Comparison of ENCODE assay signal across 1 cellular context in genomic region chr19:50794074-50794777, GRCh38.
A peak's percentile ranks its signal among the peaks of the same experiment; 100 is the strongest.
TF ChIP-seq lines count a peak whose summit lies in the region.

No MANE protein-coding gene starts in this region.

TF ChIP-seq in K562, 482 proteins besides CTCF, POLR2A, EP300 and RAD21 (continued from another document and continues in another):
- TF ChIP-seq, protein P1, sequence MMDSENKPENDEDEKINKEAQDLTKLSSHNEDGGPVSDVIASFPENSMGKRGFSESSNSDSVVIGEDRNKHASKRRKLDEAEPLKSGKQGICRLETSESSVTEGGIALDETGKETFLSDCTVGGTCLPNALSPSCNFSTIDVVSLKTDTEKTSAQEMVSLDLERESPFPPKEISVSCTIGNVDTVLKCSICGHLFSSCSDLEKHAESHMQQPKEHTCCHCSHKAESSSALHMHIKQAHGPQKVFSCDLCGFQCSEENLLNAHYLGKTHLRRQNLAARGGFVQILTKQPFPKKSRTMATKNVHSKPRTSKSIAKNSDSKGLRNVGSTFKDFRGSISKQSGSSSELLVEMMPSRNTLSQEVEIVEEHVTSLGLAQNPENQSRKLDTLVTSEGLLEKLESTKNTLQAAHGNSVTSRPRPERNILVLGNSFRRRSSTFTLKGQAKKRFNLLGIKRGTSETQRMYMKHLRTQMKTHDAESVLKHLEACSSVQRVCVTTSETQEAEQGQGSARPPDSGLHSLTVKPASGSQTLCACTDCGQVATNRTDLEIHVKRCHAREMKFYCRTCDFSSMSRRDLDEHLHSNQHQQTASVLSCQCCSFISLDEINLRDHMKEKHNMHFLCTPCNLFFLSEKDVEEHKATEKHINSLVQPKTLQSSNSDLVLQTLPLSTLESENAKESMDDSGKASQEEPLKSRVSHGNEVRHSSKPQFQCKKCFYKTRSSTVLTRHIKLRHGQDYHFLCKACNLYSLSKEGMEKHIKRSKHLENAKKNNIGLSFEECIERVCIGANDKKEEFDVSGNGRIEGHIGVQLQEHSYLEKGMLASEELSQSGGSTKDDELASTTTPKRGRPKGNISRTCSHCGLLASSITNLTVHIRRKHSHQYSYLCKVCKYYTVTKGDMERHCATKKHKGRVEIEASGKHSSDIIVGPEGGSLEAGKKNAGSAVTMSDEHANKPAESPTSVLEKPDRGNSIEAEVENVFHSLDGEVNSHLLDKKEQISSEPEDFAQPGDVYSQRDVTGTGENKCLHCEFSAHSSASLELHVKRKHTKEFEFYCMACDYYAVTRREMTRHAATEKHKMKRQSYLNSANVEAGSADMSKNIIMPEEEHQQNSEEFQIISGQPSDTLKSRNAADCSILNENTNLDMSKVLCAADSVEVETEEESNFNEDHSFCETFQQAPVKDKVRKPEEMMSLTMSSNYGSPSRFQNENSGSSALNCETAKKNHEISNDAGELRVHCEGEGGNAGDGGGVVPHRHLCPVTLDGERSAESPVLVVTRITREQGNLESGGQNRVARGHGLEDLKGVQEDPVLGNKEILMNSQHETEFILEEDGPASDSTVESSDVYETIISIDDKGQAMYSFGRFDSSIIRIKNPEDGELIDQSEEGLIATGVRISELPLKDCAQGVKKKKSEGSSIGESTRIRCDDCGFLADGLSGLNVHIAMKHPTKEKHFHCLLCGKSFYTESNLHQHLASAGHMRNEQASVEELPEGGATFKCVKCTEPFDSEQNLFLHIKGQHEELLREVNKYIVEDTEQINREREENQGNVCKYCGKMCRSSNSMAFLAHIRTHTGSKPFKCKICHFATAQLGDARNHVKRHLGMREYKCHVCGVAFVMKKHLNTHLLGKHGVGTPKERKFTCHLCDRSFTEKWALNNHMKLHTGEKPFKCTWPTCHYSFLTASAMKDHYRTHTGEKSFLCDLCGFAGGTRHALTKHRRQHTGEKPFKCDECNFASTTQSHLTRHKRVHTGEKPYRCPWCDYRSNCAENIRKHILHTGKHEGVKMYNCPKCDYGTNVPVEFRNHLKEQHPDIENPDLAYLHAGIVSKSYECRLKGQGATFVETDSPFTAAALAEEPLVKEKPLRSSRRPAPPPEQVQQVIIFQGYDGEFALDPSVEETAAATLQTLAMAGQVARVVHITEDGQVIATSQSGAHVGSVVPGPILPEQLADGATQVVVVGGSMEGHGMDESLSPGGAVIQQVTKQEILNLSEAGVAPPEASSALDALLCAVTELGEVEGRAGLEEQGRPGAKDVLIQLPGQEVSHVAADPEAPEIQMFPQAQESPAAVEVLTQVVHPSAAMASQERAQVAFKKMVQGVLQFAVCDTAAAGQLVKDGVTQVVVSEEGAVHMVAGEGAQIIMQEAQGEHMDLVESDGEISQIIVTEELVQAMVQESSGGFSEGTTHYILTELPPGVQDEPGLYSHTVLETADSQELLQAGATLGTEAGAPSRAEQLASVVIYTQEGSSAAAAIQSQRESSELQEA (IDR thresholded peaks at IDR 0.05; ENCODE audit: low read depth) = no peak
- TF ChIP-seq ELK1 (CRISPR knock-in tag; IDR thresholded peaks at IDR 0.05) = no peak
- TF ChIP-seq ZEB2 (IDR thresholded peaks at IDR 0.05) = 0 out of 2 replicates have a peak, but pooled peaks have one; percentile 28
- TF ChIP-seq TARDBP (IDR thresholded peaks at IDR 0.05) = 0 out of 2 replicates have a peak, but pooled peaks have one; percentile 15
- peak; percentile 17 for TF ChIP-seq KDM5B (IDR thresholded peaks at IDR 0.05; ENCODE audit: insufficient replicate concordance, low read depth, low read length)
- TF ChIP-seq E2F5 (CRISPR knock-in tag; IDR thresholded peaks at IDR 0.05) = no peak
- TF ChIP-seq, protein P2, sequence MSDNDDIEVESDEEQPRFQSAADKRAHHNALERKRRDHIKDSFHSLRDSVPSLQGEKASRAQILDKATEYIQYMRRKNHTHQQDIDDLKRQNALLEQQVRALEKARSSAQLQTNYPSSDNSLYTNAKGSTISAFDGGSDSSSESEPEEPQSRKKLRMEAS (CRISPR knock-in tag; IDR thresholded peaks at IDR 0.05) = peak; percentile 64
- peak; percentile 68 to 75 for TF ChIP-seq NRF1 (conservative IDR thresholded peaks at IDR 0.05 in 1 of 2, IDR thresholded peaks at IDR 0.05 in 1 of 2)
- 0 out of 2 replicates have a peak, but pooled peaks have one; percentile 11 for TF ChIP-seq HEY1 (CRISPR knock-in tag; IDR thresholded peaks at IDR 0.05; ENCODE audit: borderline replicate concordance)
- TF ChIP-seq PHF20 (IDR thresholded peaks at IDR 0.05; ENCODE audit: partially characterized antibody) = peak; percentile 13
- peak; percentile 10 for TF ChIP-seq POLR2B (IDR thresholded peaks at IDR 0.05; ENCODE audit: low read depth, partially characterized antibody)
- no peak for TF ChIP-seq SMAD2 (IDR thresholded peaks at IDR 0.05; ENCODE audit: low read depth, low read length)
- TF ChIP-seq CCAR2 (IDR thresholded peaks at IDR 0.05; ENCODE audit: low read depth, low read length) = no peak
- TF ChIP-seq MYC (IDR thresholded peaks at IDR 0.05; ENCODE audit: low read depth, low read length) = peak; percentile 70
- no peak for TF ChIP-seq MYC (CRISPR knock-in tag; IDR thresholded peaks at IDR 0.05; ENCODE audit: borderline replicate concordance, low read depth)
- peak; percentile 15; the same call in 1 of the 2 replicates for TF ChIP-seq RAD51 (IDR thresholded peaks at IDR 0.05; ENCODE audit: borderline replicate concordance, low read depth)
- TF ChIP-seq PKNOX1 (IDR thresholded peaks at IDR 0.05) = peak; percentile 78
- TF ChIP-seq ZSCAN32 (CRISPR knock-in tag; IDR thresholded peaks at IDR 0.05) = no peak
- TF ChIP-seq GABPB1 (CRISPR knock-in tag; IDR thresholded peaks at IDR 0.05) = peak; percentile 59; the same call in 1 of the 2 replicates
- TF ChIP-seq MTF1 (CRISPR knock-in tag; IDR thresholded peaks at IDR 0.05; ENCODE audit: borderline replicate concordance) = no peak
- TF ChIP-seq ZNF707 (CRISPR knock-in tag; conservative IDR thresholded peaks at IDR 0.05) = no peak
- TF ChIP-seq SNRNP70 (optimal IDR thresholded peaks at IDR 0.05; ENCODE audit: low read depth, low read length) = peak; percentile 79
- TF ChIP-seq ZFP36 (IDR thresholded peaks at IDR 0.05; ENCODE audit: low read depth, low read length, partially characterized antibody) = peak; percentile 6
- peak; percentile 59 for TF ChIP-seq ELF1 (tag; IDR thresholded peaks at IDR 0.05)
- TF ChIP-seq FOXJ3 (CRISPR knock-in tag; IDR thresholded peaks at IDR 0.05) = no peak
- TF ChIP-seq MEF2A (IDR thresholded peaks at IDR 0.05; ENCODE audit: control insufficient read depth, low read depth, low read length) = no peak
- no peak for TF ChIP-seq SMARCE1 (IDR thresholded peaks at IDR 0.05)
- no peak for TF ChIP-seq TFE3 (CRISPR knock-in tag; IDR thresholded peaks at IDR 0.05)
- TF ChIP-seq RB1 (IDR thresholded peaks at IDR 0.05; ENCODE audit: low read depth) = peak; percentile 70; the same call in 1 of the 2 replicates
- TF ChIP-seq, protein P3, sequence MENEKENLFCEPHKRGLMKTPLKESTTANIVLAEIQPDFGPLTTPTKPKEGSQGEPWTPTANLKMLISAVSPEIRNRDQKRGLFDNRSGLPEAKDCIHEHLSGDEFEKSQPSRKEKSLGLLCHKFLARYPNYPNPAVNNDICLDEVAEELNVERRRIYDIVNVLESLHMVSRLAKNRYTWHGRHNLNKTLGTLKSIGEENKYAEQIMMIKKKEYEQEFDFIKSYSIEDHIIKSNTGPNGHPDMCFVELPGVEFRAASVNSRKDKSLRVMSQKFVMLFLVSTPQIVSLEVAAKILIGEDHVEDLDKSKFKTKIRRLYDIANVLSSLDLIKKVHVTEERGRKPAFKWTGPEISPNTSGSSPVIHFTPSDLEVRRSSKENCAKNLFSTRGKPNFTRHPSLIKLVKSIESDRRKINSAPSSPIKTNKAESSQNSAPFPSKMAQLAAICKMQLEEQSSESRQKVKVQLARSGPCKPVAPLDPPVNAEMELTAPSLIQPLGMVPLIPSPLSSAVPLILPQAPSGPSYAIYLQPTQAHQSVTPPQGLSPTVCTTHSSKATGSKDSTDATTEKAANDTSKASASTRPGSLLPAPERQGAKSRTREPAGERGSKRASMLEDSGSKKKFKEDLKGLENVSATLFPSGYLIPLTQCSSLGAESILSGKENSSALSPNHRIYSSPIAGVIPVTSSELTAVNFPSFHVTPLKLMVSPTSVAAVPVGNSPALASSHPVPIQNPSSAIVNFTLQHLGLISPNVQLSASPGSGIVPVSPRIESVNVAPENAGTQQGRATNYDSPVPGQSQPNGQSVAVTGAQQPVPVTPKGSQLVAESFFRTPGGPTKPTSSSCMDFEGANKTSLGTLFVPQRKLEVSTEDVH (IDR thresholded peaks at IDR 0.05; ENCODE audit: low read depth, partially characterized antibody) = peak; percentile 78
- no peak for TF ChIP-seq PHF8 (IDR thresholded peaks at IDR 0.05; ENCODE audit: borderline replicate concordance, low read length)
- TF ChIP-seq SMC3 (conservative IDR thresholded peaks at IDR 0.05; ENCODE audit: insufficient read depth, low read depth, low read length) = peak; percentile 58
- TF ChIP-seq MEIS2 (IDR thresholded peaks at IDR 0.05; ENCODE audit: partially characterized antibody) = peak; percentile 6
- no peak for TF ChIP-seq RFX7 (CRISPR knock-in tag; IDR thresholded peaks at IDR 0.05)
- peak; percentile 17 for TF ChIP-seq EWSR1 (IDR thresholded peaks at IDR 0.05; ENCODE audit: borderline replicate concordance, low read depth, partially characterized antibody)
- TF ChIP-seq HMGN3 (IDR thresholded peaks at IDR 0.05; ENCODE audit: borderline replicate concordance, extremely low read depth, insufficient read length, low read depth, low read length) = peak; percentile 70
- TF ChIP-seq, protein P4, sequence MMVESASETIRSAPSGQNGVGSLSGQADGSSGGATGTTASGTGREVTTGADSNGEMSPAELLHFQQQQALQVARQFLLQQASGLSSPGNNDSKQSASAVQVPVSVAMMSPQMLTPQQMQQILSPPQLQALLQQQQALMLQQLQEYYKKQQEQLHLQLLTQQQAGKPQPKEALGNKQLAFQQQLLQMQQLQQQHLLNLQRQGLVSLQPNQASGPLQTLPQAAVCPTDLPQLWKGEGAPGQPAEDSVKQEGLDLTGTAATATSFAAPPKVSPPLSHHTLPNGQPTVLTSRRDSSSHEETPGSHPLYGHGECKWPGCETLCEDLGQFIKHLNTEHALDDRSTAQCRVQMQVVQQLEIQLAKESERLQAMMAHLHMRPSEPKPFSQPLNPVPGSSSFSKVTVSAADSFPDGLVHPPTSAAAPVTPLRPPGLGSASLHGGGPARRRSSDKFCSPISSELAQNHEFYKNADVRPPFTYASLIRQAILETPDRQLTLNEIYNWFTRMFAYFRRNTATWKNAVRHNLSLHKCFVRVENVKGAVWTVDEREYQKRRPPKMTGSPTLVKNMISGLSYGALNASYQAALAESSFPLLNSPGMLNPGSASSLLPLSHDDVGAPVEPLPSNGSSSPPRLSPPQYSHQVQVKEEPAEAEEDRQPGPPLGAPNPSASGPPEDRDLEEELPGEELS (CRISPR knock-in tag; IDR thresholded peaks at IDR 0.05; ENCODE audit: borderline replicate concordance) = peak; percentile 79; the same call in 1 of the 2 replicates
- TF ChIP-seq NFRKB (IDR thresholded peaks at IDR 0.05; ENCODE audit: low read depth) = no peak
- no peak for TF ChIP-seq ZKSCAN8 (CRISPR knock-in tag; IDR thresholded peaks at IDR 0.05)
- TF ChIP-seq CREB3 (tag; conservative IDR thresholded peaks at IDR 0.05; ENCODE audit: low read depth) = no peak
